In the genomic region with DNA sequence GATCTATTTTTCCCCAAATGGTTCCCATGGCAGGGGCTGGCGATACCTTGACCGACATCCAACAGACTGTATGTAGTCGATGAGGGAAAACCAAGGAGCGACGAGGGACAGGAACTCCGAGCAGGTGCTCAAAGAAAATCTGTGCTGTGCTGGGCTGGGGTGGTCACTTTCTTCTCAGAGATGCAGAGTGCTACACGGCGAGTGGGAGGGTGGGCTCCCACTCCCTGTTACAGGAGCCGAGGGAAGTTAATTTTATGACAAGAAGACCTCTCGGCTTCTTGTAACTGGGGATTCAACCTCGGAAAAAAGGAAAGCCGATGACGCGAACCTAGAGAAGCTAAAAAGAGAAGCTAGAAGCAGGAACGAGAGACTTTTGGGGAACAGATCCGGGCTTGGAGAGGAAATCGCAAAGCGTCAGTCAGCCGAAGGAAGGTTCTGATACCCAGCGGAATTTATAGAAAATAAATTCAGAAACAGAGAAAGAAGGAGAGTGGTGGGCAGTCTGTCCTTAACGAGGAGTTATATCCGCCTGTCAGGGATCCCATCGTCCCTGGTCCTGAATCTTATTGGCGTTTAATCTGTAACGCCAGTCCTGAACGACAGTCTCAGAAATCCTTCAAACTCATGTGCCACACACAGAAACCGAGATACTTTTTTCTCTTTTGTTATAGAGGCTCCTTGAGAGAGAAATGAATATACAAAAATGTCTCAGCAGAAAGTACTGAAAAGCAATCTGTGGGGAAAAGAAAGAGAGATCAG, we compare ENCODE assay signal across 10 cellular contexts.
DNase-seq lines count a peak whose midpoint lies in the region; ATAC-seq and TF ChIP-seq lines count a peak whose summit lies in the region.
"Had no signal": no experiment of that assay in that cellular context is flagged by ENCODE, and none has a peak within 500 bp of the region (broad histone marks: within the 10 kb centered on the region; RNA-seq: fewer than 3 reads in every experiment).

No MANE protein-coding gene starts in this region.

- H3K27me3 ChIP-seq in MG63 (no peaks in the 10 kb centered on the region), neuron (ENCODE audit: insufficient read depth, low read length) (peaks cover 10% of the 10 kb centered on the region)

- H3K4me3 ChIP-seq in MG63, result peak overlapping the region; percentile 41
- H3K4me3 ChIP-seq in neuron (ENCODE audit: low read length), result peak overlapping the region; percentile 73

- H3K9me3 ChIP-seq in MG63 (no peaks in the 10 kb centered on the region), neuron (ENCODE audit: low read length) (peaks cover 4% of the 10 kb centered on the region)

- no peak for ATAC-seq in GM18868 (IDR thresholded peaks at IDR 0.05; ENCODE audit: unreplicated experiment)

- no peaks in the 10 kb centered on the region for H3K36me3 ChIP-seq in MG63
- no peaks in the 10 kb centered on the region for H3K36me3 ChIP-seq in neuron (ENCODE audit: insufficient read depth, low read length)

- POLR2A ChIA-PET in RWPE1 (lab: Yijun Ruan, JAX; ENCODE audit: low non-redundant PET), result no interaction called here

- TF ChIP-seq CTCF in RWPE1 (conservative IDR thresholded peaks at IDR 0.05; ENCODE audit: low read depth), result no peak

- peak overlapping the region; percentile 64 for H2AFZ ChIP-seq in neuron (ENCODE audit: low read depth, low read length)

- no peak overlapping the region for H3K27ac ChIP-seq in RWPE1

- CTCF ChIA-PET in RWPE1 (lab: Yijun Ruan, JAX), result interaction anchor here (0.5 kb wide), 1 partner anchor 1900 kb away, joined by 4 read pairs; no protein-coding TSS in a partner anchor

- DNase-seq in GM03348 (ENCODE audit: low spot score), result peak; percentile 6
- DNase-seq in MG63, result no peak
- peak; percentile 0 for DNase-seq in fibroblast of gingiva (ENCODE audit: low read depth)
- DNase-seq in SHP77 (lab: John Stamatoyannopoulos, UW), result no peak
- no peak for DNase-seq in RWPE1 (ENCODE audit: low spot score)
- no peak for DNase-seq in middle frontal gyrus (ENCODE audit: extremely low spot score, low spot score)
- DNase-seq: NCI-H524 treated with DMSO at 0.1 percent for 48 hours; stimulated activated CD4-positive, alpha-beta T cell treated with anti-CD3 and anti-CD28 coated beads, Interleukin-4, amount 100 ng/mL, for 1 hour had no signal

- no peaks in the 10 kb centered on the region for H3K4me1 ChIP-seq in neuron (ENCODE audit: insufficient read depth, low read length)

Comparison
In these comparisons a context has a peak if more than half of its experiments do, and no peak if none do; other contexts are left out.
1. DNase-seq: peak in GM03348 (single experiment) and fibroblast of gingiva (single experiment); none in MG63 (single experiment), SHP77 (0 of 2), RWPE1 (single experiment) and middle frontal gyrus (single experiment).